Comparison of ENCODE assay signal across 18 cellular contexts in the genomic region with DNA sequence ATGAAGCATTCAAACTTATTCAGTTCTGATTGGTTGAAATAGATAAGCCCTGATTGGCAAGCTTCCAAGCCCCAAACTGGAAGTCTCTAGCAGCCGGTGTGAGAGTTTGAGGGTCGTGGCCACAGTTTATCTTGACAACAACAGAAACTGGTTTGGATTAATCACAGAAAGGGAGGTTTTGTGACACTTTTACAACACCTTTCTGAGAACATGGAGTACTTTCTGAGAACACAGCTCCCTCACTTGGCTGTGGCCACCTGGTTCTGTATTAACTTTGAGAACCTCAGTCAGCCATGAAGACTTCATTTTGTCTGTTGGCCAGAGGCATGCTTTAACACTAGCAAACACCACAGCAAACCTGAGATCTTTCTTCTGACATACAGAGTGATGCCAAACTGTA.
DNase-seq lines count a peak whose midpoint lies in the region; ATAC-seq and TF ChIP-seq lines count a peak whose summit lies in the region.
"Had no signal": no experiment of that assay in that cellular context is flagged by ENCODE, and none has a peak within 500 bp of the region (broad histone marks: within the 10 kb centered on the region; RNA-seq: fewer than 3 reads in every experiment).

No MANE protein-coding gene starts in this region.

- intact Hi-C loops in A673 (cut with micrococcal nuclease; ENCODE audit: unreplicated experiment) = no loop called here
- intact Hi-C loops in ascending aorta (cut with DNase I) = no loop called here

- H3K27me3 ChIP-seq in A673 (replicated peaks; ENCODE audit: insufficient read depth, low read depth, low read length, poor library complexity) (no peaks in the 10 kb centered on the region), ascending aorta (no peaks in the 10 kb centered on the region)
- H3K27me3 ChIP-seq: BLaER1 treated with 17β-estradiol and CSF1 and Interleukin-3, amounts not matched to agents 10 nM and 100 nM had no signal

- H3K4me1 ChIP-seq in A673 (ENCODE audit: insufficient read depth, low read length, poor library complexity, severe bottlenecking) (peaks cover 31% of the 10 kb centered on the region), ascending aorta (no peaks in the 10 kb centered on the region)
- H3K4me1 ChIP-seq: BLaER1 treated with 17β-estradiol and CSF1 and Interleukin-3, amounts not matched to agents 10 nM and 100 nM had no signal

- peak; percentile 70 for ATAC-seq in HG02981 (IDR thresholded peaks at IDR 0.05; ENCODE audit: unreplicated experiment)
- ATAC-seq in HG02623 (IDR thresholded peaks at IDR 0.05; ENCODE audit: unreplicated experiment) = no peak

- H3K36me3 ChIP-seq in A673 (ENCODE audit: insufficient read depth, low read length, poor library complexity, severe bottlenecking) (no peaks in the 10 kb centered on the region), ascending aorta (no peaks in the 10 kb centered on the region)
- H3K36me3 ChIP-seq: BLaER1 treated with 17β-estradiol and CSF1 and Interleukin-3, amounts not matched to agents 10 nM and 100 nM had no signal

- H3K4me3 ChIP-seq in A673 (ENCODE audit: low read depth, low read length, poor library complexity, severe bottlenecking) (no peak overlapping the region), ascending aorta (no peak overlapping the region)
- H3K4me3 ChIP-seq: BLaER1 treated with 17β-estradiol and CSF1 and Interleukin-3, amounts not matched to agents 10 nM and 100 nM had no signal

- BruUV-seq in A673 (replicated peaks; lab: Mats Ljungman, UMichigan) = no TSS peak

- CTCF ChIA-PET in A673 (lab: Charles Lee) = no interaction called here

- no peak for TF ChIP-seq CTCF in A673 (conservative IDR thresholded peaks at IDR 0.05; ENCODE audit: low read depth, low read length)
- no peak for TF ChIP-seq CTCF in ascending aorta (IDR thresholded peaks at IDR 0.05)

- H3K9me3 ChIP-seq in A673 (ENCODE audit: low read depth, low read length, poor library complexity, severe bottlenecking) (no peaks in the 10 kb centered on the region), ascending aorta (no peaks in the 10 kb centered on the region)
- H3K9me3 ChIP-seq: BLaER1 treated with 17β-estradiol and CSF1 and Interleukin-3, amounts not matched to agents 10 nM and 100 nM had no signal

- POLR2A ChIA-PET in A673 (lab: Charles Lee; ENCODE audit: low non-redundant PET) = no interaction called here

- DNase-seq in A673 (ENCODE audit: low spot score) (peak; percentile 9), M059J (ENCODE audit: low read depth) (peak; percentile 5), kidney glomerular epithelial cell (lab: John Stamatoyannopoulos, UW) (peak; percentile 25), dermis blood vessel endothelial cell (no peak), ascending aorta (ENCODE audit: low spot score in 2 of 2) (no peak), SKM-1 (lab: John Stamatoyannopoulos, UW; ENCODE audit: unreplicated experiment) (no peak)
- DNase-seq: CD8-positive, alpha-beta memory T cell; GDM1; NCI-H1105; NCI-H187; NCI-H226; NCI-H524 treated with DMSO at 0.1 percent for 48 hours; RPMI8226; SIG-M5 had no signal

- H3K27ac ChIP-seq in A673 (ENCODE audit: low read depth, low read length, poor library complexity, severe bottlenecking) (no peak overlapping the region), ascending aorta (no peak overlapping the region)
- H3K27ac ChIP-seq: BLaER1 treated with 17β-estradiol and CSF1 and Interleukin-3, amounts not matched to agents 10 nM and 100 nM; KMS-11 had no signal

Comparison
In these comparisons a context has a peak if more than half of its experiments do, and no peak if none do; other contexts are left out.
1. DNase-seq: peak in A673 (single experiment), M059J (single experiment) and kidney glomerular epithelial cell (single experiment); none in dermis blood vessel endothelial cell (single experiment), ascending aorta (0 of 2) and SKM-1 (single experiment).